Comparison of ENCODE assay signal across 18 cellular contexts in genomic region chr7:80481196-80481884, GRCh38. TPM values are rescaled to one million over a fixed set of nuclear protein-coding genes. Genes with fewer than 3 reads are reported as not detected.
A peak's percentile ranks its signal among the peaks of the same experiment; 100 is the strongest.
DNase-seq lines count a peak whose midpoint lies in the region; ATAC-seq, FAIRE-seq and TF ChIP-seq lines count a peak whose summit lies in the region.
"Had no signal": no experiment of that assay in that cellular context is flagged by ENCODE, and none has a peak within 500 bp of the region (broad histone marks: within the 10 kb centered on the region; RNA-seq: fewer than 3 reads in every experiment).

No MANE protein-coding gene starts in this region.

- H3K9me3 ChIP-seq in left ventricle myocardium inferior (replicated peaks), result no peaks in the 10 kb centered on the region

- CTCF ChIA-PET in WTC11 (lab: Charles Lee), result no interaction called here

- intact Hi-C loops in left ventricle myocardium inferior (cut with micrococcal nuclease) (no loop called here), cardiac septum (cut with DNase I) (no loop called here)

- peaks cover 50% of the 10 kb centered on the region for H3K4me1 ChIP-seq in left ventricle myocardium inferior
- H3K4me1 ChIP-seq: neural progenitor cell had no signal

- POLR2A ChIA-PET in WTC11 (lab: Charles Lee), result no interaction called here

- H3K27me3 Mint-ChIP-seq in WTC11 (ENCODE audit: low read depth), result no peaks in the 10 kb centered on the region
- H3K27me3 Mint-ChIP-seq: activated CD4-positive, alpha-beta memory T cell treated with anti-CD3 and anti-CD28 coated beads, Interleukin-2, amount 10 ng/mL, durations not matched to agents 7 days and 5 days; central memory CD8-positive, alpha-beta T cell had no signal

- H3K4me3 Mint-ChIP-seq in WTC11, result no peak overlapping the region
- H3K4me3 Mint-ChIP-seq: activated CD4-positive, alpha-beta memory T cell treated with anti-CD3 and anti-CD28 coated beads, Interleukin-2, amount 10 ng/mL, durations not matched to agents 7 days and 5 days; central memory CD8-positive, alpha-beta T cell; neural progenitor cell had no signal

- peaks cover 36% of the 10 kb centered on the region for H3K4me1 Mint-ChIP-seq in WTC11
- H3K4me1 Mint-ChIP-seq: activated CD4-positive, alpha-beta memory T cell treated with anti-CD3 and anti-CD28 coated beads, Interleukin-2, amount 10 ng/mL, durations not matched to agents 7 days and 5 days; central memory CD8-positive, alpha-beta T cell had no signal

- DNase-seq in left ventricle myocardium inferior (no peak), cardiac septum (ENCODE audit: low spot score) (no peak), WTC11 (ENCODE audit: low spot score) (no peak), kidney epithelial cell (ENCODE audit: low read depth) (peak; percentile 25), urothelium cell line (ENCODE audit: low spot score) (peak; percentile 29), HuH-7.5 (ENCODE audit: low spot score) (no peak)
- DNase-seq: activated CD4-positive, alpha-beta memory T cell treated with anti-CD3 and anti-CD28 coated beads, Interleukin-2, amount 10 ng/mL, durations not matched to agents 7 days and 5 days; activated gamma-delta T cell treated with Interleukin-2 at 50 U/mL for 16 hours; KG1; T-helper 9 cell had no signal

- H3K4me3 ChIP-seq in left ventricle myocardium inferior (no peak overlapping the region), kidney epithelial cell (ENCODE audit: low read depth, low read length) (no peak overlapping the region)
- H3K4me3 ChIP-seq: GM12878, neural progenitor cell had no signal

- peaks cover 21% of the 10 kb centered on the region for H3K9me3 Mint-ChIP-seq in WTC11
- H3K9me3 Mint-ChIP-seq: neural progenitor cell had no signal

- TF ChIP-seq CTCF in left ventricle myocardium inferior (IDR thresholded peaks at IDR 0.05; ENCODE audit: borderline replicate concordance) (no peak), WTC11 (IDR thresholded peaks at IDR 0.05) (no peak), kidney epithelial cell (IDR thresholded peaks at IDR 0.05; ENCODE audit: insufficient read depth, low read length, poor library complexity, severe bottlenecking) (no peak)

- H3K36me3 Mint-ChIP-seq in WTC11, result peaks cover 8% of the 10 kb centered on the region
- H3K36me3 Mint-ChIP-seq: neural progenitor cell had no signal

- H3K36me3 ChIP-seq in left ventricle myocardium inferior, result no peaks in the 10 kb centered on the region
- no peaks in the 10 kb centered on the region for H3K36me3 ChIP-seq in kidney epithelial cell (ENCODE audit: control insufficient read depth, insufficient read depth, low read length)
- H3K36me3 ChIP-seq: neural progenitor cell had no signal

- ATAC-seq in WTC11 (peak; percentile 87), GM21447 (IDR thresholded peaks at IDR 0.05; ENCODE audit: unreplicated experiment) (no peak), GM19452 (IDR thresholded peaks at IDR 0.05; ENCODE audit: unreplicated experiment) (no peak)
- ATAC-seq: GM12878 had no signal

- H3K27ac ChIP-seq in left ventricle myocardium inferior (replicated peaks), result peak overlapping the region; percentile 70
- H3K27ac ChIP-seq: neural progenitor cell had no signal

- no peaks in the 10 kb centered on the region for H3K27me3 ChIP-seq in left ventricle myocardium inferior (ENCODE audit: low read depth)
- no peaks in the 10 kb centered on the region for H3K27me3 ChIP-seq in kidney epithelial cell (ENCODE audit: control insufficient read depth, insufficient read depth, low read length)
- H3K27me3 ChIP-seq: neural progenitor cell had no signal

- no peak for FAIRE-seq in urothelium cell line (lab: Jason Lieb, UNC)
- FAIRE-seq: GM12878, GM19239, islet of Langerhans had no signal

- H3K27ac Mint-ChIP-seq in WTC11, result peak overlapping the region; percentile 43; the same call in 1 of the 2 replicates
- H3K27ac Mint-ChIP-seq: activated CD4-positive, alpha-beta memory T cell treated with anti-CD3 and anti-CD28 coated beads, Interleukin-2, amount 10 ng/mL, durations not matched to agents 7 days and 5 days had no signal

TF ChIP-seq in WTC11, 78 proteins besides CTCF, POLR2A, EP300 and RAD21 (continues in another document):
- no peak for TF ChIP-seq GRHL2 (CRISPR knock-in tag; IDR thresholded peaks at IDR 0.05; ENCODE audit: insufficient replicate concordance, severe bottlenecking)
- no peak for TF ChIP-seq PREB (CRISPR knock-in tag; IDR thresholded peaks at IDR 0.05; ENCODE audit: borderline replicate concordance)
- TF ChIP-seq ATF6 (CRISPR knock-in tag; IDR thresholded peaks at IDR 0.05), result no peak
- no peak for TF ChIP-seq FOXP1 (CRISPR knock-in tag; IDR thresholded peaks at IDR 0.05; ENCODE audit: borderline replicate concordance)
- no peak for TF ChIP-seq PRRX2 (CRISPR knock-in tag; IDR thresholded peaks at IDR 0.05)
- no peak for TF ChIP-seq ESRRA (CRISPR knock-in tag; IDR thresholded peaks at IDR 0.05; ENCODE audit: borderline replicate concordance)
- TF ChIP-seq USF2 (CRISPR knock-in tag; IDR thresholded peaks at IDR 0.05), result no peak
- no peak for TF ChIP-seq TEAD4 (CRISPR knock-in tag; IDR thresholded peaks at IDR 0.05)
- TF ChIP-seq ERG (CRISPR knock-in tag; IDR thresholded peaks at IDR 0.05), result no peak
- no peak for TF ChIP-seq ZNF121 (CRISPR knock-in tag; IDR thresholded peaks at IDR 0.05)
- no peak for TF ChIP-seq TCF7 (CRISPR knock-in tag; IDR thresholded peaks at IDR 0.05; ENCODE audit: low read depth)
- TF ChIP-seq AR (CRISPR knock-in tag; IDR thresholded peaks at IDR 0.05), result no peak
- no peak for TF ChIP-seq GABPB1 (CRISPR knock-in tag; IDR thresholded peaks at IDR 0.05)

RNA-seq across cellular contexts. Expression of gene GNAT3, which starts 30.5 kb away (rescaled TPM):
- total RNA-seq in left ventricle myocardium inferior, result not detected
- not detected for total RNA-seq in cardiac septum
- not detected in 3 replicates for total RNA-seq in WTC11 (2021)
- total RNA-seq in kidney epithelial cell, result not detected in 2 replicates
- total RNA-seq: activated CD4-positive, alpha-beta memory T cell treated with anti-CD3 and anti-CD28 coated beads, Interleukin-2, amount 10 ng/mL, durations not matched to agents 7 days and 5 days; urinary bladder had no signal

Comparison
In these comparisons a context has a peak if more than half of its experiments do, and no peak if none do; other contexts are left out.
1. DNase-seq: peak in kidney epithelial cell (single experiment) and urothelium cell line (single experiment); none in left ventricle myocardium inferior (single experiment), cardiac septum (single experiment), WTC11 (single experiment) and HuH-7.5 (single experiment).